Comparison of ENCODE assay signal across 17 cellular contexts in genomic region chrX:121863976-121864375, GRCh38.
"Had no signal": no experiment of that assay in that cellular context is flagged by ENCODE, and none has a peak within 500 bp of the region (broad histone marks: within the 10 kb centered on the region; RNA-seq: fewer than 3 reads in every experiment).

No MANE protein-coding gene starts in this region.

- H3K27ac ChIP-seq: coronary artery, dorsolateral prefrontal cortex, esophagus muscularis mucosa, foreskin keratinocyte, gastroesophageal sphincter, heart left ventricle, left lung, lower lobe of right lung had no signal

- H3K27me3 ChIP-seq: esophagus muscularis mucosa, foreskin keratinocyte, gastroesophageal sphincter, heart left ventricle, left lung had no signal

- H3K36me3 ChIP-seq: esophagus muscularis mucosa, gastroesophageal sphincter, heart left ventricle, left lung, lower lobe of right lung had no signal

- H3K9me3 ChIP-seq: esophagus muscularis mucosa, gastroesophageal sphincter, heart left ventricle, left lung, lower lobe of right lung, mucosa of descending colon had no signal

- H3K4me1 ChIP-seq: esophagus muscularis mucosa, foreskin keratinocyte, gastroesophageal sphincter, heart left ventricle, left lung, lower lobe of right lung had no signal

- DNase-seq: dermis blood vessel endothelial cell; dorsolateral prefrontal cortex; effector CD4-positive, alpha-beta T cell; effector memory CD4-positive, alpha-beta T cell; foreskin keratinocyte; heart left ventricle; hippocampal formation; left cardiac atrium; left lung; left ventricle myocardium superior; lower lobe of right lung; mucosa of descending colon; naive B cell; naive thymus-derived CD8-positive, alpha-beta T cell had no signal

- ATAC-seq: foreskin keratinocyte; gastroesophageal sphincter; heart left ventricle; left cardiac atrium; left lung; left ventricle myocardium superior; lower lobe of right lung; mucosa of descending colon; naive thymus-derived CD8-positive, alpha-beta T cell had no signal

- H3K4me3 ChIP-seq: coronary artery, dorsolateral prefrontal cortex, esophagus muscularis mucosa, gastroesophageal sphincter, heart left ventricle, left lung, lower lobe of right lung, mucosa of descending colon had no signal
